In the genomic region with DNA sequence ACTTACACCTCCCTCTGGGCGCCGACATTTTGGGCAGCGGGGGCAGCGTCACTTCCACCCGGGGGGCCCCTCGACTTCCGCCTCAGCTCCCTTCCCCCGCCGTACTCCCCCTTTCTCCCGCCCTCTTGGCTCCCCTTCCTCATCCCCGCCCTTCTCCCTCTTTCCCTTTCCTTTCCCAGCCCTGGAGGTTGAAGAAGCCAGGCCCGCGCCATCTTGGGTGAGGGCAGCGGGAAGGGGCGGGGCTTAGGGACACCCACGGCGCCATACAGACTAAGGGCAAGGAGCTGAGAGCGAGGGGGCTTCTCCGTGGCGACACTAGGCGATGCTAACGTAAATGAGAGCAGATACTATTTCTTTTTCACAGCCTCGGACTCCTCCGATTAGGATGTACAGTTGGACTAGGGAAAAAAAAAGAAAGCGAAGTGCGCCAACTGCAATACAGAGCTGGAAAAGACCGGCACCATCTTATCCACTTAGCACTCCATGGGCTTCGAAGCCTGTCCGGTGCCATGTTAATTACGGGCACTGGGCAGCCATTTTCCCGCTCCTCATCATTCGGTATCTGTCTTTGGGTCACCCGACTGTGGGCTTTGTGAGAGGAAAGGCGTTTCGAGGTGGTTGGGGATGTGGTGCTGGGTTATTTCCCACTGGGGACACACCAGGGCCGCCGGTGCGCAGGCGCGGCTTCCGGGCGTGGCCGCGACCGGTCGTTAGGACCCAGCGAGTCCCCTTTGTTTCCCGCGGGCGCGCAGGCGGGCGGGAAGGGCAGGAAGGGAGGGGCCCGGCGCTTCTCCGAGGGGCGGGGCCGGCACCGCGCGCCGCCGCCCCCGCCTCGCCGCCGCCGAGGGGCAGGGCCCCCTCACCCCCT, we compare ENCODE assay signal across 1 cellular context.
TF ChIP-seq lines count a peak whose summit lies in the region.

A gene with protein sequence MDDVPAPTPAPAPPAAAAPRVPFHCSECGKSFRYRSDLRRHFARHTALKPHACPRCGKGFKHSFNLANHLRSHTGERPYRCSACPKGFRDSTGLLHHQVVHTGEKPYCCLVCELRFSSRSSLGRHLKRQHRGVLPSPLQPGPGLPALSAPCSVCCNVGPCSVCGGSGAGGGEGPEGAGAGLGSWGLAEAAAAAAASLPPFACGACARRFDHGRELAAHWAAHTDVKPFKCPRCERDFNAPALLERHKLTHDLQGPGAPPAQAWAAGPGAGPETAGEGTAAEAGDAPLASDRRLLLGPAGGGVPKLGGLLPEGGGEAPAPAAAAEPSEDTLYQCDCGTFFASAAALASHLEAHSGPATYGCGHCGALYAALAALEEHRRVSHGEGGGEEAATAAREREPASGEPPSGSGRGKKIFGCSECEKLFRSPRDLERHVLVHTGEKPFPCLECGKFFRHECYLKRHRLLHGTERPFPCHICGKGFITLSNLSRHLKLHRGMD (minus strand): TSS at position 50 of the 868 bp plus-strand sequence. CDS start 1,652 bp downstream, outside the sequence.
A gene with protein sequence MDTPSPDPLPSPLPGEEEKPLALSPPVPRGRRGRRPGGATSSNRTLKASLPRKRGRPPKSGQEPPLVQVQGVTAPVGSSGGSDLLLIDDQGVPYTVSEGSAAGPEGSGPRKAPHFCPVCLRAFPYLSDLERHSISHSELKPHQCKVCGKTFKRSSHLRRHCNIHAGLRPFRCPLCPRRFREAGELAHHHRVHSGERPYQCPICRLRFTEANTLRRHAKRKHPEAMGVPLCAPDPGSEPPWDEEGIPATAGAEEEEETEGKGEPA (plus strand): TSS at position 821 of the 868 bp plus-strand sequence. CDS start 1,825 bp downstream, outside the sequence.

TF ChIP-seq in K562, 482 proteins besides CTCF, POLR2A, EP300 and RAD21 (continued from another document and continues in another):
- TF ChIP-seq, protein P1, sequence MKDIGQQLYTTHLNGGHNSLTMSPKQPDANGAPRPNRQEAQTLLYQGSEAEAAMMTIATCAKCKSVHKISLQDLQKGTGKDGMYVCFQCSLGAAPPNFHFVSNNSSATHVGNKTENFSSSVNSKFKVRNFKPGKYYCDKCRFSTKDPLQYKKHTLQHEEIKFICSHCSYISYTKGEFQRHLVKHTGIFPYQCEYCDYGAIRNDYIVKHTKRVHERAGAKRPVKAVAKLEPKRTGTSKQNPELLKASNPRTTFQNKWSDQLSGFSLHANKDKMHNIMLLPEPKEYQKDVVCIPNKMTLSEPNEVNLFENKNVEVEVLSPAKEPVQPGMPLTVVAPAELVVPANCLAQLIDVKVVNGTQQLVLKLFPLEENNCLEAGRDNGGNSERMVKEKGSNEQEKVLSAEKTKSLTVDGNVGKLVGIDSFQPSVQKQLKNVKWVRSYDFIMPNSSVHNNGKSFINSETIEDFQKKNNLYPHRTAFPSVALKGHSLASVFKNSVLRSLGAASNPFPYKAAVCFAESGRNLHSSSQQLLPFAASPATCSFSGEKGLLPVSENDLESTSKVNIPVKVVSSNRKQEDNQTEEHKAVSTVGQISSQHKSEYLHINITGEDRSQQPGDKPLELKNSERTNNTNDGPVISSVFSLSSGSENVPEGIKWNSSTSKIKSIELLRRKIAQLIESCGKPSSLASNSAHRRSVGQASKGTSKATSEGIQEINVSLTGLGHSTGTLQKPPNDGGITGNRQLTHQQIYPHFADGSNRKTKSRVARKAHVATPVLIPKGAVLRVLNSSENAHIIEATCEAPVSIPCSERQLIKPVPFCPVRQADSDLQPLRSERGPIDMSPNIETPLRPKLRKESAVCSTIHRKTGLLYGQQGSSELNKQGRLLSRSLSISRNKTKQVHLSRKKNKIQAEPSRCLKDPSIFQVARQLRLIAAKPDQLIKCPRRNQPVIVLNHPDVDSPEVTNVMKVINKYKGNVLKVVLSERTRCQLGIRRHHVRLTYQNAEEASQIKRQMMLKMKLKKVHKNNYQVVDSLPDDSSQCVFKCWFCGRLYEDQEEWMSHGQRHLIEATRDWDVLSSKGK (CRISPR knock-in tag; IDR thresholded peaks at IDR 0.05), result no peak
- TF ChIP-seq RAD51 (IDR thresholded peaks at IDR 0.05; ENCODE audit: borderline replicate concordance, low read depth) (no peak), ZNF3 (CRISPR knock-in tag; IDR thresholded peaks at IDR 0.05) (no peak), BHLHE40 (IDR thresholded peaks at IDR 0.05; ENCODE audit: low read length) (peak; percentile 42; the same call in 1 of the 2 replicates), SMARCC2 (IDR thresholded peaks at IDR 0.05; ENCODE audit: low read depth) (no peak), ZNF232 (CRISPR knock-in tag; IDR thresholded peaks at IDR 0.05) (no peak; the same call in 1 of the 2 replicates), RBM25 (IDR thresholded peaks at IDR 0.05; ENCODE audit: low read depth, low read length, severe bottlenecking) (no peak), ZNF431 (CRISPR knock-in tag; IDR thresholded peaks at IDR 0.05) (no peak), CCAR2 (IDR thresholded peaks at IDR 0.05; ENCODE audit: low read depth, low read length) (no peak), SAP30 (IDR thresholded peaks at IDR 0.05; ENCODE audit: borderline replicate concordance, insufficient read depth, low read depth, low read length, poor library complexity, severe bottlenecking) (peak; percentile 91), SMAD3 (CRISPR knock-in tag; conservative IDR thresholded peaks at IDR 0.05) (no peak), SNIP1 (IDR thresholded peaks at IDR 0.05; ENCODE audit: low read depth) (no peak), ZNF23 (CRISPR knock-in tag; IDR thresholded peaks at IDR 0.05) (no peak), ZNF766 (CRISPR knock-in tag; conservative IDR thresholded peaks at IDR 0.05) (peak; percentile 94), SMARCB1 (IDR thresholded peaks at IDR 0.05; ENCODE audit: insufficient read length, low read depth) (no peak), FOXM1 (IDR thresholded peaks at IDR 0.05; ENCODE audit: low read depth) (peak; percentile 93), FOXM1 (CRISPR knock-in tag; IDR thresholded peaks at IDR 0.05; ENCODE audit: low read depth) (0 out of 2 replicates have a peak, but pooled peaks have one; percentile 35), PHF8 (IDR thresholded peaks at IDR 0.05; ENCODE audit: borderline replicate concordance, low read length) (peak; percentile 44), TAF15 (IDR thresholded peaks at IDR 0.05; ENCODE audit: low read depth, low read length) (no peak), ZNF282 (CRISPR knock-in tag; IDR thresholded peaks at IDR 0.05) (no peak), ZNF124 (CRISPR knock-in tag; IDR thresholded peaks at IDR 0.05) (no peak)
- TF ChIP-seq, protein P2, sequence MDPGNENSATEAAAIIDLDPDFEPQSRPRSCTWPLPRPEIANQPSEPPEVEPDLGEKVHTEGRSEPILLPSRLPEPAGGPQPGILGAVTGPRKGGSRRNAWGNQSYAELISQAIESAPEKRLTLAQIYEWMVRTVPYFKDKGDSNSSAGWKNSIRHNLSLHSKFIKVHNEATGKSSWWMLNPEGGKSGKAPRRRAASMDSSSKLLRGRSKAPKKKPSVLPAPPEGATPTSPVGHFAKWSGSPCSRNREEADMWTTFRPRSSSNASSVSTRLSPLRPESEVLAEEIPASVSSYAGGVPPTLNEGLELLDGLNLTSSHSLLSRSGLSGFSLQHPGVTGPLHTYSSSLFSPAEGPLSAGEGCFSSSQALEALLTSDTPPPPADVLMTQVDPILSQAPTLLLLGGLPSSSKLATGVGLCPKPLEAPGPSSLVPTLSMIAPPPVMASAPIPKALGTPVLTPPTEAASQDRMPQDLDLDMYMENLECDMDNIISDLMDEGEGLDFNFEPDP (CRISPR knock-in tag; IDR thresholded peaks at IDR 0.05), result no peak
- TF ChIP-seq, protein P3, sequence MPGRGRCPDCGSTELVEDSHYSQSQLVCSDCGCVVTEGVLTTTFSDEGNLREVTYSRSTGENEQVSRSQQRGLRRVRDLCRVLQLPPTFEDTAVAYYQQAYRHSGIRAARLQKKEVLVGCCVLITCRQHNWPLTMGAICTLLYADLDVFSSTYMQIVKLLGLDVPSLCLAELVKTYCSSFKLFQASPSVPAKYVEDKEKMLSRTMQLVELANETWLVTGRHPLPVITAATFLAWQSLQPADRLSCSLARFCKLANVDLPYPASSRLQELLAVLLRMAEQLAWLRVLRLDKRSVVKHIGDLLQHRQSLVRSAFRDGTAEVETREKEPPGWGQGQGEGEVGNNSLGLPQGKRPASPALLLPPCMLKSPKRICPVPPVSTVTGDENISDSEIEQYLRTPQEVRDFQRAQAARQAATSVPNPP (IDR thresholded peaks at IDR 0.05; ENCODE audit: borderline replicate concordance, insufficient read depth, insufficient read length), result no peak
- TF ChIP-seq, protein P4, sequence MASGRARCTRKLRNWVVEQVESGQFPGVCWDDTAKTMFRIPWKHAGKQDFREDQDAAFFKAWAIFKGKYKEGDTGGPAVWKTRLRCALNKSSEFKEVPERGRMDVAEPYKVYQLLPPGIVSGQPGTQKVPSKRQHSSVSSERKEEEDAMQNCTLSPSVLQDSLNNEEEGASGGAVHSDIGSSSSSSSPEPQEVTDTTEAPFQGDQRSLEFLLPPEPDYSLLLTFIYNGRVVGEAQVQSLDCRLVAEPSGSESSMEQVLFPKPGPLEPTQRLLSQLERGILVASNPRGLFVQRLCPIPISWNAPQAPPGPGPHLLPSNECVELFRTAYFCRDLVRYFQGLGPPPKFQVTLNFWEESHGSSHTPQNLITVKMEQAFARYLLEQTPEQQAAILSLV (tag; IDR thresholded peaks at IDR 0.05), result no peak
- TF ChIP-seq, protein P5, sequence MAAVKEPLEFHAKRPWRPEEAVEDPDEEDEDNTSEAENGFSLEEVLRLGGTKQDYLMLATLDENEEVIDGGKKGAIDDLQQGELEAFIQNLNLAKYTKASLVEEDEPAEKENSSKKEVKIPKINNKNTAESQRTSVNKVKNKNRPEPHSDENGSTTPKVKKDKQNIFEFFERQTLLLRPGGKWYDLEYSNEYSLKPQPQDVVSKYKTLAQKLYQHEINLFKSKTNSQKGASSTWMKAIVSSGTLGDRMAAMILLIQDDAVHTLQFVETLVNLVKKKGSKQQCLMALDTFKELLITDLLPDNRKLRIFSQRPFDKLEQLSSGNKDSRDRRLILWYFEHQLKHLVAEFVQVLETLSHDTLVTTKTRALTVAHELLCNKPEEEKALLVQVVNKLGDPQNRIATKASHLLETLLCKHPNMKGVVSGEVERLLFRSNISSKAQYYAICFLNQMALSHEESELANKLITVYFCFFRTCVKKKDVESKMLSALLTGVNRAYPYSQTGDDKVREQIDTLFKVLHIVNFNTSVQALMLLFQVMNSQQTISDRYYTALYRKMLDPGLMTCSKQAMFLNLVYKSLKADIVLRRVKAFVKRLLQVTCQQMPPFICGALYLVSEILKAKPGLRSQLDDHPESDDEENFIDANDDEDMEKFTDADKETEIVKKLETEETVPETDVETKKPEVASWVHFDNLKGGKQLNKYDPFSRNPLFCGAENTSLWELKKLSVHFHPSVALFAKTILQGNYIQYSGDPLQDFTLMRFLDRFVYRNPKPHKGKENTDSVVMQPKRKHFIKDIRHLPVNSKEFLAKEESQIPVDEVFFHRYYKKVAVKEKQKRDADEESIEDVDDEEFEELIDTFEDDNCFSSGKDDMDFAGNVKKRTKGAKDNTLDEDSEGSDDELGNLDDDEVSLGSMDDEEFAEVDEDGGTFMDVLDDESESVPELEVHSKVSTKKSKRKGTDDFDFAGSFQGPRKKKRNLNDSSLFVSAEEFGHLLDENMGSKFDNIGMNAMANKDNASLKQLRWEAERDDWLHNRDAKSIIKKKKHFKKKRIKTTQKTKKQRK (IDR thresholded peaks at IDR 0.05; ENCODE audit: borderline replicate concordance, low read depth, low read length), result no peak
- TF ChIP-seq, protein P6, sequence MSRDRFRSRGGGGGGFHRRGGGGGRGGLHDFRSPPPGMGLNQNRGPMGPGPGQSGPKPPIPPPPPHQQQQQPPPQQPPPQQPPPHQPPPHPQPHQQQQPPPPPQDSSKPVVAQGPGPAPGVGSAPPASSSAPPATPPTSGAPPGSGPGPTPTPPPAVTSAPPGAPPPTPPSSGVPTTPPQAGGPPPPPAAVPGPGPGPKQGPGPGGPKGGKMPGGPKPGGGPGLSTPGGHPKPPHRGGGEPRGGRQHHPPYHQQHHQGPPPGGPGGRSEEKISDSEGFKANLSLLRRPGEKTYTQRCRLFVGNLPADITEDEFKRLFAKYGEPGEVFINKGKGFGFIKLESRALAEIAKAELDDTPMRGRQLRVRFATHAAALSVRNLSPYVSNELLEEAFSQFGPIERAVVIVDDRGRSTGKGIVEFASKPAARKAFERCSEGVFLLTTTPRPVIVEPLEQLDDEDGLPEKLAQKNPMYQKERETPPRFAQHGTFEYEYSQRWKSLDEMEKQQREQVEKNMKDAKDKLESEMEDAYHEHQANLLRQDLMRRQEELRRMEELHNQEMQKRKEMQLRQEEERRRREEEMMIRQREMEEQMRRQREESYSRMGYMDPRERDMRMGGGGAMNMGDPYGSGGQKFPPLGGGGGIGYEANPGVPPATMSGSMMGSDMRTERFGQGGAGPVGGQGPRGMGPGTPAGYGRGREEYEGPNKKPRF (IDR thresholded peaks at IDR 0.05; ENCODE audit: low read depth, low read length), result no peak
- TF ChIP-seq, protein P7, sequence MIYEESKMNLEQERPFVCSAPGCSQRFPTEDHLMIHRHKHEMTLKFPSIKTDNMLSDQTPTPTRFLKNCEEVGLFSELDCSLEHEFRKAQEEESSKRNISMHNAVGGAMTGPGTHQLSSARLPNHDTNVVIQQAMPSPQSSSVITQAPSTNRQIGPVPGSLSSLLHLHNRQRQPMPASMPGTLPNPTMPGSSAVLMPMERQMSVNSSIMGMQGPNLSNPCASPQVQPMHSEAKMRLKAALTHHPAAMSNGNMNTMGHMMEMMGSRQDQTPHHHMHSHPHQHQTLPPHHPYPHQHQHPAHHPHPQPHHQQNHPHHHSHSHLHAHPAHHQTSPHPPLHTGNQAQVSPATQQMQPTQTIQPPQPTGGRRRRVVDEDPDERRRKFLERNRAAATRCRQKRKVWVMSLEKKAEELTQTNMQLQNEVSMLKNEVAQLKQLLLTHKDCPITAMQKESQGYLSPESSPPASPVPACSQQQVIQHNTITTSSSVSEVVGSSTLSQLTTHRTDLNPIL (CRISPR knock-in tag; IDR thresholded peaks at IDR 0.05), result no peak
- TF ChIP-seq, protein P8, sequence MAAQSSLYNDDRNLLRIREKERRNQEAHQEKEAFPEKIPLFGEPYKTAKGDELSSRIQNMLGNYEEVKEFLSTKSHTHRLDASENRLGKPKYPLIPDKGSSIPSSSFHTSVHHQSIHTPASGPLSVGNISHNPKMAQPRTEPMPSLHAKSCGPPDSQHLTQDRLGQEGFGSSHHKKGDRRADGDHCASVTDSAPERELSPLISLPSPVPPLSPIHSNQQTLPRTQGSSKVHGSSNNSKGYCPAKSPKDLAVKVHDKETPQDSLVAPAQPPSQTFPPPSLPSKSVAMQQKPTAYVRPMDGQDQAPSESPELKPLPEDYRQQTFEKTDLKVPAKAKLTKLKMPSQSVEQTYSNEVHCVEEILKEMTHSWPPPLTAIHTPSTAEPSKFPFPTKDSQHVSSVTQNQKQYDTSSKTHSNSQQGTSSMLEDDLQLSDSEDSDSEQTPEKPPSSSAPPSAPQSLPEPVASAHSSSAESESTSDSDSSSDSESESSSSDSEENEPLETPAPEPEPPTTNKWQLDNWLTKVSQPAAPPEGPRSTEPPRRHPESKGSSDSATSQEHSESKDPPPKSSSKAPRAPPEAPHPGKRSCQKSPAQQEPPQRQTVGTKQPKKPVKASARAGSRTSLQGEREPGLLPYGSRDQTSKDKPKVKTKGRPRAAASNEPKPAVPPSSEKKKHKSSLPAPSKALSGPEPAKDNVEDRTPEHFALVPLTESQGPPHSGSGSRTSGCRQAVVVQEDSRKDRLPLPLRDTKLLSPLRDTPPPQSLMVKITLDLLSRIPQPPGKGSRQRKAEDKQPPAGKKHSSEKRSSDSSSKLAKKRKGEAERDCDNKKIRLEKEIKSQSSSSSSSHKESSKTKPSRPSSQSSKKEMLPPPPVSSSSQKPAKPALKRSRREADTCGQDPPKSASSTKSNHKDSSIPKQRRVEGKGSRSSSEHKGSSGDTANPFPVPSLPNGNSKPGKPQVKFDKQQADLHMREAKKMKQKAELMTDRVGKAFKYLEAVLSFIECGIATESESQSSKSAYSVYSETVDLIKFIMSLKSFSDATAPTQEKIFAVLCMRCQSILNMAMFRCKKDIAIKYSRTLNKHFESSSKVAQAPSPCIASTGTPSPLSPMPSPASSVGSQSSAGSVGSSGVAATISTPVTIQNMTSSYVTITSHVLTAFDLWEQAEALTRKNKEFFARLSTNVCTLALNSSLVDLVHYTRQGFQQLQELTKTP (IDR thresholded peaks at IDR 0.05; ENCODE audit: low read depth in 1 of 2, partially characterized antibody in 2 of 2), result no peak
